ENCODE assay signal across 8 cellular contexts in genomic region chr11:128632151-128632791, GRCh38. TPM values are rescaled to one million over a fixed set of nuclear protein-coding genes. Genes with fewer than 3 reads are reported as not detected.
DNase-seq lines count a peak whose midpoint lies in the region; ATAC-seq and TF ChIP-seq lines count a peak whose summit lies in the region.

No MANE protein-coding gene starts in this region.

- TF ChIP-seq POLR2A in esophagus muscularis mucosa (IDR thresholded peaks at IDR 0.05; ENCODE audit: low read depth) = no peak

- no peaks in the 10 kb centered on the region for H3K9me3 Mint-ChIP-seq in activated CD4-positive, alpha-beta T cell treated with anti-CD3 and anti-CD28 coated beads, Interleukin-2, amount 10 ng/mL, durations not matched to agents 24 days and 14 days
- peaks cover 3% of the 10 kb centered on the region for H3K9me3 Mint-ChIP-seq in neural progenitor cell

- H3K4me2 ChIP-seq in neural progenitor cell = no peak overlapping the region

- H3K4me1 ChIP-seq in esophagus muscularis mucosa = peaks cover 14 to 17% (median 14%) of the 10 kb centered on the region in 4 donors
- no peaks in the 10 kb centered on the region for H3K4me1 ChIP-seq in neural progenitor cell

- H2AFZ ChIP-seq in neural progenitor cell (replicated peaks) = no peak overlapping the region

- TF ChIP-seq CTCF in esophagus muscularis mucosa (IDR thresholded peaks at IDR 0.05) (peak; percentile 47 to 71 (median 60)), neural progenitor cell (IDR thresholded peaks at IDR 0.05) (peak; percentile 70)

- no peaks in the 10 kb centered on the region for H3K27me3 ChIP-seq in esophagus muscularis mucosa
- peaks cover 5% of the 10 kb centered on the region for H3K27me3 ChIP-seq in neural progenitor cell

- H3K9ac ChIP-seq in neural progenitor cell = no peak overlapping the region

- H3K4me3 Mint-ChIP-seq in activated CD4-positive, alpha-beta T cell treated with anti-CD3 and anti-CD28 coated beads, Interleukin-2, amount 10 ng/mL, durations not matched to agents 24 days and 14 days = no peak overlapping the region
- H3K4me3 Mint-ChIP-seq in neural progenitor cell = no peak overlapping the region

- H3K4me3 ChIP-seq in esophagus muscularis mucosa (no peak overlapping the region), neural progenitor cell (no peak overlapping the region)

- H3K27me3 Mint-ChIP-seq in activated CD4-positive, alpha-beta T cell treated with anti-CD3 and anti-CD28 coated beads, Interleukin-2, amount 10 ng/mL, durations not matched to agents 24 days and 14 days = no peaks in the 10 kb centered on the region
- no peaks in the 10 kb centered on the region for H3K27me3 Mint-ChIP-seq in neural progenitor cell (ENCODE audit: insufficient read depth, low read depth)

- H3K27ac ChIP-seq in esophagus muscularis mucosa (replicated peaks in 1 of 4) = no peak overlapping the region
- no peak overlapping the region for H3K27ac ChIP-seq in neural progenitor cell

- no peaks in the 10 kb centered on the region for H3F3A ChIP-seq in neural progenitor cell (ENCODE audit: low read depth)

- WGBS in esophagus muscularis mucosa = 46% methylated on average over 6 of the region's 6 CpGs

- peaks cover 45% of the 10 kb centered on the region for H3K4me1 Mint-ChIP-seq in activated CD4-positive, alpha-beta T cell treated with anti-CD3 and anti-CD28 coated beads, Interleukin-2, amount 10 ng/mL, durations not matched to agents 24 days and 14 days
- H3K4me1 Mint-ChIP-seq in neural progenitor cell = peaks cover 6% of the 10 kb centered on the region

- H4K20me1 ChIP-seq in neural progenitor cell (ENCODE audit: low read depth) = no peaks in the 10 kb centered on the region

- TF ChIP-seq EP300 in esophagus muscularis mucosa (IDR thresholded peaks at IDR 0.05) = no peak

- H3K36me3 ChIP-seq in esophagus muscularis mucosa (no peaks in the 10 kb centered on the region), neural progenitor cell (no peaks in the 10 kb centered on the region)

- DNase-seq in Ammon's horn (ENCODE audit: low spot score) (peak; percentile 34), NCI-H1105 treated with DMSO at 0.1 percent for 48 hours (lab: John Stamatoyannopoulos, UW) (peak; percentile 32), esophagus muscularis mucosa (ENCODE audit: extremely low spot score) (peak; percentile 91), neural progenitor cell (ENCODE audit: low spot score) (peak; percentile 80)
- DNase-seq in activated CD4-positive, alpha-beta T cell treated with anti-CD3 and anti-CD28 coated beads, Interleukin-2, amount 10 ng/mL, durations not matched to agents 24 days and 14 days = peak; percentile 83

- peak; percentile 21 for ATAC-seq in GM18861 (IDR thresholded peaks at IDR 0.05; ENCODE audit: unreplicated experiment)
- ATAC-seq in HG03378 (IDR thresholded peaks at IDR 0.05; ENCODE audit: unreplicated experiment) = no peak
- ATAC-seq in HG03039 (IDR thresholded peaks at IDR 0.05; ENCODE audit: unreplicated experiment) = no peak

- intact Hi-C loops in activated CD4-positive, alpha-beta T cell treated with anti-CD3 and anti-CD28 coated beads, Interleukin-2, amount 10 ng/mL, durations not matched to agents 24 days and 14 days (cut with micrococcal nuclease) = loop anchor here (1.0 to 2.0 kb wide), 3 partner anchors 125 to 601 kb away; no protein-coding TSS in a partner anchor
- intact Hi-C loops in esophagus muscularis mucosa (cut with DNase I) = loop anchor here (5.0 kb wide), 1 partner anchor 200 kb away; no protein-coding TSS in a partner anchor

- no peaks in the 10 kb centered on the region for H3K36me3 Mint-ChIP-seq in activated CD4-positive, alpha-beta T cell treated with anti-CD3 and anti-CD28 coated beads, Interleukin-2, amount 10 ng/mL, durations not matched to agents 24 days and 14 days (ENCODE audit: low read depth)
- no peaks in the 10 kb centered on the region for H3K36me3 Mint-ChIP-seq in neural progenitor cell

- H3K9me3 ChIP-seq in esophagus muscularis mucosa (no peaks in the 10 kb centered on the region), neural progenitor cell (ENCODE audit: low read depth) (no peaks in the 10 kb centered on the region)

- no peak overlapping the region for H3K27ac Mint-ChIP-seq in activated CD4-positive, alpha-beta T cell treated with anti-CD3 and anti-CD28 coated beads, Interleukin-2, amount 10 ng/mL, durations not matched to agents 24 days and 14 days
- H3K27ac Mint-ChIP-seq in neural progenitor cell = no peak overlapping the region

- H3K79me2 ChIP-seq in neural progenitor cell (ENCODE audit: low read depth) = no peaks in the 10 kb centered on the region

RNA-seq across cellular contexts. Expression of gene ETS1, which starts 44.9 kb away (rescaled TPM):
- total RNA-seq in activated CD4-positive, alpha-beta T cell treated with anti-CD3 and anti-CD28 coated beads, Interleukin-2, amount 10 ng/mL, durations not matched to agents 24 days and 14 days = 449 and 454 TPM in 2 replicates
- 10 to 100 TPM; 39.5 to 74.4 (median 59.7) TPM for total RNA-seq in esophagus muscularis mucosa
- total RNA-seq in neural progenitor cell (ENCODE audit: low replicate concordance) = 0.54 and 0.93 TPM in 2 replicates

Comparison
In these comparisons a context has a peak if more than half of its experiments do, and no peak if none do; other contexts are left out.
1. DNase-seq: peak in every context shown above with its lines; median percentile 91 in esophagus muscularis mucosa; 83 in activated CD4-positive, alpha-beta T cell treated with anti-CD3 and anti-CD28 coated beads, Interleukin-2, amount 10 ng/mL, durations not matched to agents 24 days and 14 days; 80 in neural progenitor cell; 34 in Ammon's horn; 32 in NCI-H1105 treated with DMSO at 0.1 percent for 48 hours.
2. RNA of gene ETS1, which starts 44.9 kb away (total RNA-seq): 449 to 454 TPM in activated CD4-positive, alpha-beta T cell treated with anti-CD3 and anti-CD28 coated beads, Interleukin-2, amount 10 ng/mL, durations not matched to agents 24 days and 14 days and 39.5 to 74.4 TPM in esophagus muscularis mucosa; 0.54 to 0.93 TPM in neural progenitor cell; every median in the first group is over 10 times any median in the second.